22 cellular contexts compared by ENCODE assay signal in the genomic region with DNA sequence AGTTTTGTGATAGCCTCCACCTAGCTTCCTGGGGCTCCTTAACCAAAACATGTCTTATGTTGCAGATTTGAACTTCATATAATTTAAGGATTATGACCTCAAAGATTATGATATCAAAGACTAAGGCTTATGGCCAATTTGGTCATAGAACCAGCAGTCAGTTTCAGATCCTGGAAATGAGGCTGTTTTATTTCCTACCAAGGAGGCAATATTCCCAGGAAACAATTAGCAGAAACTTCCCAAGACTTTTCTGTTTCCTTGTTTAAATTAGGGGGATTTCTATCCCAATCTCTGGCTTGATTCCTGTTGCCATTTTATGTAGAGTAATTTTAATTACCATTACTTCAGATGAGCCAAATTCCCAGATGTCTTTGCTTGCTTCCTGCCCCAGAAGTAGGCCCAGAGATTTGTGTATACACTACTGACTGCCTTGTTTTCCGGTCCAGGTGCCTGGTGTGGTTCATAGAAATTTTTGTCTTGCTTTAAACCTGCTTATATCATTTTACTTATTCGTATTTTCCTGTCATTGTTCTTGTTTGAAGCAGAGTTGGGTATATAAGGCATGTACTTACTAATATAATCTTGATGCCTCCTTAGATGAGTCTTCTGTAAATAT.
"Had no signal": no experiment of that assay in that cellular context is flagged by ENCODE, and none has a peak within 500 bp of the region (broad histone marks: within the 10 kb centered on the region; RNA-seq: fewer than 3 reads in every experiment).

No MANE protein-coding gene starts in this region.

- H3K27ac ChIP-seq: brain microvascular endothelial cell, testis, transverse colon, VCaP had no signal

- ATAC-seq: activated CD4-positive, CD25-positive, alpha-beta regulatory T cell treated with anti-CD3 and anti-CD28 coated beads, Interleukin-2, amount 50 U/mL, for 24 hours; left colon; stimulated activated naive CD8-positive, alpha-beta T cell treated with anti-CD3 and anti-CD28 coated beads, Interleukin-15, Interleukin-2, amounts not matched to agents 100 U/mL and 50 U/mL, for 24 hours had no signal

- H3K36me3 ChIP-seq: ascending aorta, brain microvascular endothelial cell, esophagus squamous epithelium, transverse colon had no signal

- H3K9me3 ChIP-seq: ascending aorta, esophagus squamous epithelium, testis, transverse colon had no signal

- H3K4me3 ChIP-seq: ascending aorta, esophagus squamous epithelium, transverse colon had no signal

- DNase-seq: activated CD4-positive, alpha-beta T cell treated with anti-CD3 and anti-CD28 coated beads for 48 hours; activated CD4-positive, alpha-beta T cell treated with anti-CD3 and anti-CD28 coated beads, Interleukin-2, amount 50 U/mL, for 48 hours; activated CD8-positive, alpha-beta memory T cell treated with anti-CD3 and anti-CD28 coated beads for 24 hours; activated gamma-delta T cell; activated naive CD4-positive, alpha-beta T cell treated with anti-CD3 and anti-CD28 coated beads, Interleukin-2, amount 10 ng/mL, durations not matched to agents 7 days and 5 days; activated naive CD8-positive, alpha-beta T cell treated with anti-CD3 and anti-CD28 coated beads, Interleukin-2, amount 10 ng/mL, durations not matched to agents 7 days and 5 days; activated T-cell treated with anti-CD3 and anti-CD28 coated beads, Interleukin-2, amount 50 U/mL, for 24 hours; brain microvascular endothelial cell; central memory CD4-positive, alpha-beta T cell; endodermal cell; esophagus squamous epithelium; foreskin melanocyte; hippocampal formation; left colon; stimulated activated CD4-positive, alpha-beta T cell treated with anti-CD3 and anti-CD28 coated beads, Interleukin-2, amount 100 ng/mL, for 48 hours; stimulated activated naive CD8-positive, alpha-beta T cell treated with anti-CD3 and anti-CD28 coated beads, Interleukin-15, Interleukin-2, amounts not matched to agents 100 U/mL and 50 U/mL, for 24 hours; T-helper 9 cell; testis; transverse colon had no signal

- H3K4me1 ChIP-seq: transverse colon had no signal

- H3K27me3 ChIP-seq: ascending aorta, brain microvascular endothelial cell, esophagus squamous epithelium, testis, transverse colon had no signal
